Comparison of ENCODE assay signal across 8 cellular contexts in the genomic region with DNA sequence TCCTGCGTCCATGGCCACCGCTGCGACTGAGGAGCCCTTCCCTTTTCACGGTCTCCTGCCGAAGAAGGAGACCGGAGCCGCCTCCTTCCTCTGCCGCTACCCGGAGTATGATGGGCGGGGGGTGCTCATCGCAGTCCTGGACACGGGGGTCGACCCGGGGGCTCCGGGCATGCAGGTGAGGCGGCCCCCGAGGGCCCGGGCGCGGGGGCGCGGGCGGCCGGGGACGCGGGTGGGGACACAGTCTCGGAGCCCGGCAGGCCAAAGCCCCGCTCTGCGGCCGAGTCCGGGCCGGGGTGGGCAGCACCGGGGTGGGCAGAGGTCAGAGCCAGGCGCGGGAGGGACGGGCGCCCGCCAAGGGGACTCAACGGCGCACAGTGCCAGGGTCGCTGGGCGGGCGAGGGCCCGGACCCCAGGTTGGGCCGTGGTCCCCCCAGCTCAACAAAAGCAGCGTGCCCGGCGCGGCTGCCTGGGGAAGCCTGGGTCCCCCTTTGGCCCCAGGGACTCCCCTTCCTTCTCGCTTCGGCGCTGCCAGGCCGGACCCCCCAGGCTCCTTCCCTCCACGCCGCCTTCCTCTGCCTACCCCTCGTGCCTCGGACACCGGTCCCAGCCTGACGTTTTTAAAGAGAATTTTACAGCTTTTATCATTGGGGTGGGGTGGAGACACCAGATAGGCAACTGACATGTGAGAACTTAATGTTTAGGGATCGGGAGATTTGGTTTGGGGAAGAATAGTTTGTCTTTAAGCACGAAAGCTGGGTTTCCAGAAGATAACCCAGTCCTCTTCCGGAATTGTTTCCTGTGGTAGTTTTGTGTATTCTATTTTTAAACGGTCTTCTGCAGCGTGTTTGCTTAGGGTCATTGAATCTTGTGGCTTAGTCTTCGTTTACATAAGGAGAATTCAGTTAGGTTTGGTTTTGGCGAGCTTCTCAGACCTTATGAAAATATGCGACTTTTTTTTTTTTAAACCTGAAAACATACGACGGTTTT. TPM values are rescaled to one million over a fixed set of nuclear protein-coding genes. Genes with fewer than 3 reads are reported as not detected.
DNase-seq lines count a peak whose midpoint lies in the region; TF ChIP-seq lines count a peak whose summit lies in the region.

No MANE protein-coding gene starts in this region.

- TF ChIP-seq CTCF in HFFc6 (IDR thresholded peaks at IDR 0.05) (no peak), fibroblast of pulmonary artery (IDR thresholded peaks at IDR 0.05; ENCODE audit: low read length, missing control alignments) (no peak), neural crest cell (conservative IDR thresholded peaks at IDR 0.05) (no peak)

- H3K4me3 Mint-ChIP-seq in HFFc6 (peak overlapping the region; percentile 100), neural crest cell (peak overlapping the region; percentile 100)

- H3K27me3 Mint-ChIP-seq in HFFc6 (ENCODE audit: insufficient read depth) (no peaks in the 10 kb centered on the region; the same call in 1 of the 2 replicates), neural crest cell (ENCODE audit: low read depth) (no peaks in the 10 kb centered on the region)

- DNase-seq in SHP77 treated with DMSO at 0.1 percent for 48 hours (lab: John Stamatoyannopoulos, UW) = peak; percentile 23
- DNase-seq in SHP77 (lab: John Stamatoyannopoulos, UW) = no peak
- DNase-seq in HFFc6 = peak; percentile 15
- peak; percentile 68 for DNase-seq in NAMALWA (ENCODE audit: low spot score)
- DNase-seq in activated T-helper 1 cell treated with Interleukin-2 at 50 U/mL for 16 hours (ENCODE audit: low read depth) = peak; percentile 4
- peak; percentile 19 for DNase-seq in fibroblast of pulmonary artery (ENCODE audit: low read depth)
- peak; percentile 17 for DNase-seq in neural crest cell (ENCODE audit: low read depth, low spot score)
- no peak for DNase-seq in epidermal melanocyte (ENCODE audit: insufficient read length, low spot score)

- H3K4me1 Mint-ChIP-seq in HFFc6 (ENCODE audit: low read depth) (peaks cover 53% of the 10 kb centered on the region), neural crest cell (peaks cover 52% of the 10 kb centered on the region)

- H3K36me3 Mint-ChIP-seq in HFFc6 (ENCODE audit: low read depth) (peaks cover 8% of the 10 kb centered on the region; the same call in 1 of the 2 replicates), neural crest cell (ENCODE audit: low read depth) (no peaks in the 10 kb centered on the region)

- H3K27ac Mint-ChIP-seq in HFFc6 (peak overlapping the region; percentile 100), neural crest cell (ENCODE audit: unreplicated experiment) (peak overlapping the region; percentile 89)

- H3K9me3 Mint-ChIP-seq in HFFc6 = no peaks in the 10 kb centered on the region
- H3K9me3 Mint-ChIP-seq in neural crest cell = no peaks in the 10 kb centered on the region

- peak overlapping the region; percentile 78 for H3K4me3 ChIP-seq in fibroblast of pulmonary artery (replicated peaks; ENCODE audit: low read depth, low read length)

RNA-seq across cellular contexts. Expression of a gene that starts 0.5 kb away (rescaled TPM):
- total RNA-seq in HFFc6 (2021; fragmentation: NEBNext Ultra II Directional; extraction: Animal tissue kit (Norgen Biotek cat#: 25700)) = 10 to 100 TPM; 41.9 to 52.5 (median 44.6) TPM
- 62.7 and 65.9 TPM in 2 replicates for total RNA-seq in neural crest cell

Comparison
In these comparisons a context has a peak if more than half of its experiments do, and no peak if none do; other contexts are left out.
1. DNase-seq: peak in SHP77 treated with DMSO at 0.1 percent for 48 hours (single experiment), HFFc6 (single experiment), NAMALWA (single experiment), activated T-helper 1 cell treated with Interleukin-2 at 50 U/mL for 16 hours (single experiment), fibroblast of pulmonary artery (single experiment) and neural crest cell (single experiment); none in SHP77 (0 of 2) and epidermal melanocyte (single experiment).